In the genomic region with DNA sequence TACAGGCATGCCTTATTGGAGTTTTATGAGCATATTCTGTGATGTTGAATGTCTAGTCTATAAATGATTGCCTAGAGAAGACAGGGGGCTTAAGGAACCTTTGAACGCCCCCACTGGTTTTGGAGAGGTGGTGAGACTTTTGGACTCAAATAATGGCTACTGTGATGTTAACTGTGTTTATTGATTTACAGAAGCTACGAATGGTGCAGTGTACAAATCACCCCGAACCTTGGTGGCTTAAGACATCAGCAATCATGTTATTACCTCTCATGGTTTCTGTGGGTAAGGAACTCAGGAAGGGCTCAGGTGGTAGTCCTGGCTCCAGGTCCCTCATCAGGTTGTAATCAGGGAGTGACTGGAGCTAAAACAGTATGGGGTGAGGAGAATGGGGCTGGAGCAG, we compare ENCODE assay signal across 23 cellular contexts.
"Had no signal": no experiment of that assay in that cellular context is flagged by ENCODE, and none has a peak within 500 bp of the region (broad histone marks: within the 10 kb centered on the region; RNA-seq: fewer than 3 reads in every experiment).

No MANE protein-coding gene starts in this region.

- H3K4me1 ChIP-seq: SJSA1 had no signal

- H3K27me3 ChIP-seq: MG63, SJSA1 had no signal

- H3K27ac ChIP-seq: HL-60, SJSA1, SK-N-MC had no signal

- DNase-seq: Karpas-422, KG1, MG63, NCI-H1092, NCI-H1436, NCI-H187, NCI-H2029, NCI-H2081 treated with DMSO at 0.1 percent for 48 hours, NCI-H2171, NCI-H226, NCI-H446, NCI-H510A, NCI-H524 treated with DMSO at 0.1 percent for 48 hours, NCI-H69, NCI-H774, Right ventricle myocardium superior, RPMI8226, SIG-M5 had no signal

- H3K36me3 ChIP-seq: MG63, SJSA1 had no signal

- FAIRE-seq: HTR-8/SVneo, RCC 7860 had no signal

- H3K4me3 ChIP-seq: MG63, SJSA1, SK-N-MC had no signal

- H3K9me3 ChIP-seq: MG63, SJSA1 had no signal
